In the genomic region with DNA sequence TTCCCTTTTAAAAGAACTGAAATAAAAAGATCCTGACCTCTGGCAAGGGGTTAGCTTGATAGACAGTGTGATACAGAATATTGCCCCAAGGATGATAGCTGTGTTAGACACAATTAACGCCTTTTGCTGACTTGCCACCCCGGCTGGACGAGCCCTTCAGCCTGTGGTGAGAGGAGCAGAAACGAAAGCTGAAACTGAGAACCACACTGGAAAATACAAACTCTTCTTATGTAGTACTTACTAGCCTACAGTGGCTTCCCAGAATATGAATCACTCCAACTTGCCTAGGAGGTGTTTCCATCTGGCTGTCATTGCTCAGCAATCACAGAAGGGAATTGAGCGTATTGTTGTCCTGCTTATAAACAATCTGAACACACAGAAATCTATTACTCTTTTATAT, we compare ENCODE assay signal across 8 cellular contexts. TPM values are rescaled to one million over a fixed set of nuclear protein-coding genes. Genes with fewer than 3 reads are reported as not detected.
DNase-seq lines count a peak whose midpoint lies in the region; ATAC-seq and TF ChIP-seq lines count a peak whose summit lies in the region.

No MANE protein-coding gene starts in this region.

- TF ChIP-seq CTCF in lung (IDR thresholded peaks at IDR 0.05; ENCODE audit: control extremely low read depth, extremely low read depth) = no peak
- TF ChIP-seq CTCF in tibial nerve (IDR thresholded peaks at IDR 0.05) = no peak

- 39 to 55% methylated on average over 5 of the region's 5 CpGs for WGBS in lung, 2 donors
- 59 to 60% methylated on average over 5 of the region's 5 CpGs for WGBS in tibial nerve, 2 donors

- peak; percentile 59 for DNase-seq in NK-92 treated with Interleukin-12 subunit alpha and Interleukin-12 subunit beta, amount 100 ng/mL, for 24 hours (lab: John Stamatoyannopoulos, UW)
- DNase-seq in NK-92 (lab: John Stamatoyannopoulos, UW; ENCODE audit: unreplicated experiment) (no peak), lung (ENCODE audit: low spot score) (no peak), tibial nerve (ENCODE audit: low spot score in 2 of 2) (no peak), NCI-H2107 (lab: John Stamatoyannopoulos, UW) (no peak), ecto neural progenitor cell (ENCODE audit: low spot score) (no peak)
- DNase-seq in T-helper 2 cell treated with Interferon-gamma antibody and Interleukin-4, amounts not matched to agents 5 μg/mL and 100 μg/mL, for 36 hours (ENCODE audit: low spot score) = peak; percentile 65

- H3K36me3 ChIP-seq in lung (ENCODE audit: control insufficient read depth in 2 of 2, insufficient read depth in 2 of 2, low read length in 2 of 2) (no peaks in the 10 kb centered on the region), tibial nerve (no peaks in the 10 kb centered on the region)

- no peak overlapping the region for H3K4me3 ChIP-seq in lung
- H3K4me3 ChIP-seq in tibial nerve = no peak overlapping the region

- no peak overlapping the region for H3K27ac ChIP-seq in lung (ENCODE audit: low read depth in 1 of 2, low read length in 1 of 2)
- H3K27ac ChIP-seq in tibial nerve = no peak overlapping the region

- peak overlapping the region; percentile 75 for H3K4me3 Mint-ChIP-seq in T-helper 2 cell treated with Interferon-gamma antibody and Interleukin-4, amounts not matched to agents 5 μg/mL and 100 μg/mL, for 36 hours

- TF ChIP-seq EP300 in tibial nerve (IDR thresholded peaks at IDR 0.05) = no peak

- H3K9me3 ChIP-seq in lung (ENCODE audit: control insufficient read depth in 2 of 2, insufficient read depth in 1 of 2, low read length in 1 of 2) (no peaks in the 10 kb centered on the region), tibial nerve (no peaks in the 10 kb centered on the region)

- peaks cover 53% of the 10 kb centered on the region for H3K4me1 Mint-ChIP-seq in T-helper 2 cell treated with Interferon-gamma antibody and Interleukin-4, amounts not matched to agents 5 μg/mL and 100 μg/mL, for 36 hours (ENCODE audit: low read depth)

- H3K9me3 Mint-ChIP-seq in T-helper 2 cell treated with Interferon-gamma antibody and Interleukin-4, amounts not matched to agents 5 μg/mL and 100 μg/mL, for 36 hours = no peaks in the 10 kb centered on the region

- no peak for TF ChIP-seq POLR2A in tibial nerve (IDR thresholded peaks at IDR 0.05)

- H3K27ac Mint-ChIP-seq in T-helper 2 cell treated with Interferon-gamma antibody and Interleukin-4, amounts not matched to agents 5 μg/mL and 100 μg/mL, for 36 hours = peak overlapping the region; percentile 87

- no peaks in the 10 kb centered on the region for H3K27me3 ChIP-seq in lung (ENCODE audit: control insufficient read depth, insufficient read depth)
- H3K27me3 ChIP-seq in tibial nerve = no peaks in the 10 kb centered on the region

- H3K36me3 Mint-ChIP-seq in T-helper 2 cell treated with Interferon-gamma antibody and Interleukin-4, amounts not matched to agents 5 μg/mL and 100 μg/mL, for 36 hours (ENCODE audit: low read depth) = peaks cover 54% of the 10 kb centered on the region

- H3K4me1 ChIP-seq in lung (ENCODE audit: control insufficient read depth in 2 of 2, insufficient read depth in 2 of 2, low read length in 2 of 2) (no peaks in the 10 kb centered on the region), tibial nerve (peaks cover 0 to 6% (median 0%) of the 10 kb centered on the region in 4 donors)

- ATAC-seq in HG02973 (IDR thresholded peaks at IDR 0.05; ENCODE audit: unreplicated experiment) = peak; percentile 79
- ATAC-seq in lung (ENCODE audit: insufficient read depth, low FRiP score) = peak; percentile 42

- no peaks in the 10 kb centered on the region for H3K27me3 Mint-ChIP-seq in T-helper 2 cell treated with Interferon-gamma antibody and Interleukin-4, amounts not matched to agents 5 μg/mL and 100 μg/mL, for 36 hours (ENCODE audit: low read depth)

RNA-seq across cellular contexts. Expression of a gene that starts 22.9 kb away (rescaled TPM):
- total RNA-seq in lung (10 to 100 TPM; 12.1 to 20.1 TPM), tibial nerve (10 to 100 TPM in 2 of 4 donors, 1 to 10 TPM in 2; 2.9 to 13.5 (median 7.6) TPM)
- polyA plus RNA-seq in lung = 100 to 1,000 TPM in 1 of 2 donors, 1 to 10 TPM in 1; 6.4 to 184 TPM

Comparison
In these comparisons a context has a peak if more than half of its experiments do, and no peak if none do; other contexts are left out.
1. DNase-seq: peak in NK-92 treated with Interleukin-12 subunit alpha and Interleukin-12 subunit beta, amount 100 ng/mL, for 24 hours (single experiment) and T-helper 2 cell treated with Interferon-gamma antibody and Interleukin-4, amounts not matched to agents 5 μg/mL and 100 μg/mL, for 36 hours (single experiment); none in NK-92 (single experiment), lung (single experiment), tibial nerve (0 of 2), NCI-H2107 (single experiment) and ecto neural progenitor cell (single experiment).